Comparison of ENCODE assay signal across 1 cellular context in the genomic region with DNA sequence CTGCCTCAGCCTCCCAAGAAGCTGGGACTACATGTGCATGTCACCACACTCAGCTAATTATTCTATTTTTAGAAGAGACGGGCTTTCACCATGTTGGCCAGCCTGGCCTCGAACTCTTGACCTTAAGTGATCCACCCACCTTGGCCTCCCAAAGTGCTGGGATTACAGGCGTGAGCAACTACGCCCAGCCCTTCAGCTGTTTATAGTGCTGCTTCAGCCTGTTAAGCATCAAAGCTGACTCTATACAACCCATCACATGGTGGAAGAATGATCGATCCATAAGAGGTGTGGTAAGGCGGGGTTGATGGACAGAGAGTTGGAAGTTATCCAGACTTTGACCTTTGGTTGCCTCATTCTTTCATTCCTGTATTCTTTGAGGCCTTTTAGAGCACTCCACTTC.
TF ChIP-seq lines count a peak whose summit lies in the region.

No MANE protein-coding gene starts in this region.

TF ChIP-seq in HepG2, 621 proteins besides CTCF, POLR2A, EP300 and RAD21 (continued from another document and continues in another):
- TF ChIP-seq ZKSCAN5 (CRISPR knock-in tag; IDR thresholded peaks at IDR 0.05) (no peak), SMARCE1 (IDR thresholded peaks at IDR 0.05; ENCODE audit: borderline replicate concordance) (no peak), HINFP (CRISPR knock-in tag; IDR thresholded peaks at IDR 0.05; ENCODE audit: low read depth) (no peak), ZNF124 (CRISPR knock-in tag; IDR thresholded peaks at IDR 0.05) (no peak), ZNF264 (CRISPR knock-in tag; IDR thresholded peaks at IDR 0.05) (0 out of 2 replicates have a peak, but pooled peaks have one; percentile 29), MTA1 (CRISPR knock-in tag; IDR thresholded peaks at IDR 0.05; ENCODE audit: borderline replicate concordance) (no peak), ZNF605 (CRISPR knock-in tag; IDR thresholded peaks at IDR 0.05) (0 out of 2 replicates have a peak, but pooled peaks have one; percentile 28), USF2 (IDR thresholded peaks at IDR 0.05; ENCODE audit: low read depth, low read length) (peak; percentile 58), USF2 (CRISPR knock-in tag; IDR thresholded peaks at IDR 0.05; ENCODE audit: borderline replicate concordance) (peak; percentile 52; the same call in 1 of the 2 replicates), KDM6A (CRISPR knock-in tag; IDR thresholded peaks at IDR 0.05; ENCODE audit: low read depth) (0 out of 2 replicates have a peak, but pooled peaks have one; percentile 51), MBNL3 (CRISPR knock-in tag; conservative IDR thresholded peaks at IDR 0.05) (no peak), PHF20 (CRISPR knock-in tag; IDR thresholded peaks at IDR 0.05) (no peak), SATB2 (CRISPR knock-in tag; IDR thresholded peaks at IDR 0.05) (no peak), ZMYM2 (CRISPR knock-in tag; IDR thresholded peaks at IDR 0.05) (peak; percentile 80; the same call in 1 of the 2 replicates), POLR2G (IDR thresholded peaks at IDR 0.05; ENCODE audit: low read depth, low read length) (no peak), ZNF232 (CRISPR knock-in tag; IDR thresholded peaks at IDR 0.05; ENCODE audit: borderline replicate concordance) (no peak), ZNF549 (CRISPR knock-in tag; IDR thresholded peaks at IDR 0.05) (no peak), PLRG1 (conservative IDR thresholded peaks at IDR 0.05) (no peak), ZNF687 (CRISPR knock-in tag; IDR thresholded peaks at IDR 0.05) (no peak), ZNF720 (CRISPR knock-in tag; IDR thresholded peaks at IDR 0.05) (no peak), ZNF891 (CRISPR knock-in tag; IDR thresholded peaks at IDR 0.05) (no peak), ZBTB42 (CRISPR knock-in tag; IDR thresholded peaks at IDR 0.05) (no peak), MLX (CRISPR knock-in tag; IDR thresholded peaks at IDR 0.05) (peak; percentile 90), FOXO1 (CRISPR knock-in tag; IDR thresholded peaks at IDR 0.05) (peak; percentile 52; the same call in 1 of the 2 replicates), DMAP1 (CRISPR knock-in tag; IDR thresholded peaks at IDR 0.05) (no peak), ZNF382 (CRISPR knock-in tag; IDR thresholded peaks at IDR 0.05; ENCODE audit: borderline replicate concordance) (no peak), ZNF672 (CRISPR knock-in tag; IDR thresholded peaks at IDR 0.05) (no peak), DDIT3 (CRISPR knock-in tag; IDR thresholded peaks at IDR 0.05) (no peak), FOXJ3 (CRISPR knock-in tag; IDR thresholded peaks at IDR 0.05; ENCODE audit: borderline replicate concordance) (peak; percentile 63; the same call in 1 of the 2 replicates), ZNF556 (CRISPR knock-in tag; IDR thresholded peaks at IDR 0.05; ENCODE audit: borderline replicate concordance) (no peak)
- TF ChIP-seq, protein P1, sequence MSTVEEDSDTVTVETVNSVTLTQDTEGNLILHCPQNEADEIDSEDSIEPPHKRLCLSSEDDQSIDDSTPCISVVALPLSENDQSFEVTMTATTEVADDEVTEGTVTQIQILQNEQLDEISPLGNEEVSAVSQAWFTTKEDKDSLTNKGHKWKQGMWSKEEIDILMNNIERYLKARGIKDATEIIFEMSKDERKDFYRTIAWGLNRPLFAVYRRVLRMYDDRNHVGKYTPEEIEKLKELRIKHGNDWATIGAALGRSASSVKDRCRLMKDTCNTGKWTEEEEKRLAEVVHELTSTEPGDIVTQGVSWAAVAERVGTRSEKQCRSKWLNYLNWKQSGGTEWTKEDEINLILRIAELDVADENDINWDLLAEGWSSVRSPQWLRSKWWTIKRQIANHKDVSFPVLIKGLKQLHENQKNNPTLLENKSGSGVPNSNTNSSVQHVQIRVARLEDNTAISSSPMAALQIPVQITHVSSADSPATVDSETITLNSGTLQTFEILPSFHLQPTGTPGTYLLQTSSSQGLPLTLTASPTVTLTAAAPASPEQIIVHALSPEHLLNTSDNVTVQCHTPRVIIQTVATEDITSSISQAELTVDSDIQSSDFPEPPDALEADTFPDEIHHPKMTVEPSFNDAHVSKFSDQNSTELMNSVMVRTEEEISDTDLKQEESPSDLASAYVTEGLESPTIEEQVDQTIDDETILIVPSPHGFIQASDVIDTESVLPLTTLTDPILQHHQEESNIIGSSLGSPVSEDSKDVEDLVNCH (CRISPR knock-in tag; IDR thresholded peaks at IDR 0.05) = no peak
- TF ChIP-seq, protein P2, sequence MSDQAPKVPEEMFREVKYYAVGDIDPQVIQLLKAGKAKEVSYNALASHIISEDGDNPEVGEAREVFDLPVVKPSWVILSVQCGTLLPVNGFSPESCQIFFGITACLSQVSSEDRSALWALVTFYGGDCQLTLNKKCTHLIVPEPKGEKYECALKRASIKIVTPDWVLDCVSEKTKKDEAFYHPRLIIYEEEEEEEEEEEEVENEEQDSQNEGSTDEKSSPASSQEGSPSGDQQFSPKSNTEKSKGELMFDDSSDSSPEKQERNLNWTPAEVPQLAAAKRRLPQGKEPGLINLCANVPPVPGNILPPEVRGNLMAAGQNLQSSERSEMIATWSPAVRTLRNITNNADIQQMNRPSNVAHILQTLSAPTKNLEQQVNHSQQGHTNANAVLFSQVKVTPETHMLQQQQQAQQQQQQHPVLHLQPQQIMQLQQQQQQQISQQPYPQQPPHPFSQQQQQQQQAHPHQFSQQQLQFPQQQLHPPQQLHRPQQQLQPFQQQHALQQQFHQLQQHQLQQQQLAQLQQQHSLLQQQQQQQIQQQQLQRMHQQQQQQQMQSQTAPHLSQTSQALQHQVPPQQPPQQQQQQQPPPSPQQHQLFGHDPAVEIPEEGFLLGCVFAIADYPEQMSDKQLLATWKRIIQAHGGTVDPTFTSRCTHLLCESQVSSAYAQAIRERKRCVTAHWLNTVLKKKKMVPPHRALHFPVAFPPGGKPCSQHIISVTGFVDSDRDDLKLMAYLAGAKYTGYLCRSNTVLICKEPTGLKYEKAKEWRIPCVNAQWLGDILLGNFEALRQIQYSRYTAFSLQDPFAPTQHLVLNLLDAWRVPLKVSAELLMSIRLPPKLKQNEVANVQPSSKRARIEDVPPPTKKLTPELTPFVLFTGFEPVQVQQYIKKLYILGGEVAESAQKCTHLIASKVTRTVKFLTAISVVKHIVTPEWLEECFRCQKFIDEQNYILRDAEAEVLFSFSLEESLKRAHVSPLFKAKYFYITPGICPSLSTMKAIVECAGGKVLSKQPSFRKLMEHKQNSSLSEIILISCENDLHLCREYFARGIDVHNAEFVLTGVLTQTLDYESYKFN (CRISPR knock-in tag; conservative IDR thresholded peaks at IDR 0.05) = peak; percentile 79
- TF ChIP-seq, protein P3, sequence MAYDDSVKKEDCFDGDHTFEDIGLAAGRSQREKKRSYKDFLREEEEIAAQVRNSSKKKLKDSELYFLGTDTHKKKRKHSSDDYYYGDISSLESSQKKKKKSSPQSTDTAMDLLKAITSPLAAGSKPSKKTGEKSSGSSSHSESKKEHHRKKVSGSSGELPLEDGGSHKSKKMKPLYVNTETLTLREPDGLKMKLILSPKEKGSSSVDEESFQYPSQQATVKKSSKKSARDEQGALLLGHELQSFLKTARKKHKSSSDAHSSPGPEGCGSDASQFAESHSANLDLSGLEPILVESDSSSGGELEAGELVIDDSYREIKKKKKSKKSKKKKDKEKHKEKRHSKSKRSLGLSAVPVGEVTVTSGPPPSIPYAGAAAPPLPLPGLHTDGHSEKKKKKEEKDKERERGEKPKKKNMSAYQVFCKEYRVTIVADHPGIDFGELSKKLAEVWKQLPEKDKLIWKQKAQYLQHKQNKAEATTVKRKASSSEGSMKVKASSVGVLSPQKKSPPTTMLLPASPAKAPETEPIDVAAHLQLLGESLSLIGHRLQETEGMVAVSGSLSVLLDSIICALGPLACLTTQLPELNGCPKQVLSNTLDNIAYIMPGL (CRISPR knock-in tag; IDR thresholded peaks at IDR 0.05; ENCODE audit: borderline replicate concordance in 1 of 2, low read depth in 1 of 2) = peak in 1 of 2 experiments; percentile 27; a peak in 1 of 4 replicates
- TF ChIP-seq, protein P4, sequence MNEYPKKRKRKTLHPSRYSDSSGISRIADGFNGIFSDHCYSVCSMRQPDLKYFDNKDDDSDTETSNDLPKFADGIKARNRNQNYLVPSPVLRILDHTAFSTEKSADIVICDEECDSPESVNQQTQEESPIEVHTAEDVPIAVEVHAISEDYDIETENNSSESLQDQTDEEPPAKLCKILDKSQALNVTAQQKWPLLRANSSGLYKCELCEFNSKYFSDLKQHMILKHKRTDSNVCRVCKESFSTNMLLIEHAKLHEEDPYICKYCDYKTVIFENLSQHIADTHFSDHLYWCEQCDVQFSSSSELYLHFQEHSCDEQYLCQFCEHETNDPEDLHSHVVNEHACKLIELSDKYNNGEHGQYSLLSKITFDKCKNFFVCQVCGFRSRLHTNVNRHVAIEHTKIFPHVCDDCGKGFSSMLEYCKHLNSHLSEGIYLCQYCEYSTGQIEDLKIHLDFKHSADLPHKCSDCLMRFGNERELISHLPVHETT (CRISPR knock-in tag; conservative IDR thresholded peaks at IDR 0.05) = no peak
